Comparison of ENCODE assay signal across 2 cellular contexts in genomic region chr6:116078945-116079344, GRCh38.
TF ChIP-seq lines count a peak whose summit lies in the region.

No MANE protein-coding gene starts in this region.

TF ChIP-seq in HepG2, 621 proteins besides CTCF, POLR2A, EP300 and RAD21:
- TF ChIP-seq MAFF (IDR thresholded peaks at IDR 0.05; ENCODE audit: low read depth, low read length) (peak; percentile 42), LCORL (IDR thresholded peaks at IDR 0.05) (no peak), LCORL (CRISPR knock-in tag; IDR thresholded peaks at IDR 0.05) (no peak), BRD4 (CRISPR knock-in tag; IDR thresholded peaks at IDR 0.05) (no peak), ZNF790 (CRISPR knock-in tag; IDR thresholded peaks at IDR 0.05; ENCODE audit: borderline replicate concordance) (no peak), MAFK (conservative IDR thresholded peaks at IDR 0.05 in 1 of 2, IDR thresholded peaks at IDR 0.05 in 1 of 2; ENCODE audit: low read length in 2 of 2) (peak; percentile 60 to 75)

TF ChIP-seq in IMR-90, 13 proteins besides CTCF, POLR2A, EP300 and RAD21:
- 0 out of 2 replicates have a peak, but pooled peaks have one; percentile 27 for TF ChIP-seq MAFK (IDR thresholded peaks at IDR 0.05; ENCODE audit: low read depth, low read length)
- TF ChIP-seq NFE2L2 (IDR thresholded peaks at IDR 0.05; ENCODE audit: low read depth, low read length): no peak
TF ChIP-seq in IMR-90: peak in this region for 1.
